In genomic region chrX:23667239-23668177, GRCh38 we compare ENCODE assay signal across 8 cellular contexts.
A peak's percentile ranks its signal among the peaks of the same experiment; 100 is the strongest.
DNase-seq lines count a peak whose midpoint lies in the region; ATAC-seq and TF ChIP-seq lines count a peak whose summit lies in the region.

PRDX4 (plus strand) TSS chrX:23667493; CDS start chrX:23667571, 78 bp downstream.

- H3K4me3 ChIP-seq in coronary artery: peak within 1 kb of the TSS; percentile 85

- DNase-seq in AML-193 (lab: John Stamatoyannopoulos, UW) (peak; percentile 50 to 53), NCI-H510A treated with DMSO at 0.1 percent for 48 hours (lab: John Stamatoyannopoulos, UW) (peak; percentile 51), coronary artery (ENCODE audit: low spot score) (peak; percentile 87), left kidney (ENCODE audit: low read depth, low spot score) (peak; percentile 93)
- DNase-seq in activated CD4-positive, alpha-beta T cell treated with anti-CD3 and anti-CD28 coated beads for 4 hours: peak; percentile 70 to 76
- peak; percentile 81 for DNase-seq in stimulated activated CD4-positive, alpha-beta T cell treated with anti-CD3 and anti-CD28 coated beads, Interleukin-1b, Interleukin-23, amount 100 ng/mL, for 48 hours

- TF ChIP-seq POLR2A in GM19099 (IDR thresholded peaks at IDR 0.05; ENCODE audit: extremely low read depth, insufficient read length, low read depth): peak; percentile 68

- H3K27ac ChIP-seq in coronary artery: peak within 1 kb of the TSS; percentile 65 to 87

- peak; percentile 41 for ATAC-seq in HG03378 (IDR thresholded peaks at IDR 0.05; ENCODE audit: unreplicated experiment)

- TF ChIP-seq CTCF in coronary artery (IDR thresholded peaks at IDR 0.05): no peak

Comparison
In these comparisons a context has a peak if more than half of its experiments do, and no peak if none do; other contexts are left out.
1. Peak in every context shown above with its lines: DNase-seq, ATAC-seq, H3K4me3 ChIP-seq and H3K27ac ChIP-seq.